ENCODE assay signal across 23 cellular contexts in the genomic region with DNA sequence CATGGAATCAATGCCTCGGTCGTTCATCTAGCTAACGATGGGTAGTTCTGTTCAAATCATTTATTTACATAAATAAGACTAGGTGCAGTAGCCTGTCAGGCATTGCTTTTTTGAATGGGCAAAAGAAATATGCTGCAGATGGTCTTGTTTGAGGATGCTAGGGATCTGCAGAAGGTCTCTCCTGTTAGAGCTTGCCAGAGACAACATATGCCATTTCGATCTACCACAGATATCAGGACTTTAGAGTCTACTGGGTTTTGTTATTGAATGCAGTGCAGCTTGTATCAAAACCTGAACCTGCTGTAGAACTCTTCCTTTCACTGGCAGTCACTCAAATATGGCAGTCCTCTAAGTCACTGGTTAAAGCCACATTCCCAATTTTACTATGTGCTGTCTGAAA.
"Had no signal": no experiment of that assay in that cellular context is flagged by ENCODE, and none has a peak within 500 bp of the region (broad histone marks: within the 10 kb centered on the region; RNA-seq: fewer than 3 reads in every experiment).

No MANE protein-coding gene starts in this region.

- DNase-seq: islet precursor cell; left ventricle myocardium inferior; mesendoderm; naive B cell; natural killer cell; nephron progenitor cell; occipital lobe; ovary; posterior cingulate gyrus; retina; right cardiac atrium; sigmoid colon; small intestine; spleen; stimulated activated CD4-positive, alpha-beta T cell treated with anti-CD3 and anti-CD28 coated beads, Interleukin-4, amount 100 ng/mL, for 24 hours; stimulated activated naive CD4-positive, alpha-beta T cell; tibial artery; trophoblast cell; upper lobe of right lung had no signal

- H3K4me1 Mint-ChIP-seq: mesothelial cell of epicardium; naive B cell; natural killer cell; stimulated activated effector memory CD8-positive, alpha-beta T cell treated with anti-CD3 and anti-CD28 coated beads, Interleukin-12 subunit alpha, Interleukin-12 subunit beta, amount 100 ng/mL, for 72 hours had no signal

- H3K36me3 Mint-ChIP-seq: mesothelial cell of epicardium; naive B cell; neural progenitor cell; stimulated activated effector memory CD8-positive, alpha-beta T cell treated with anti-CD3 and anti-CD28 coated beads, Interleukin-12 subunit alpha, Interleukin-12 subunit beta, amount 100 ng/mL, for 72 hours had no signal

- H3K9me3 Mint-ChIP-seq: mesothelial cell of epicardium, nephron progenitor cell had no signal

- H3K4me3 Mint-ChIP-seq: mesothelial cell of epicardium; naive B cell; natural killer cell; nephron progenitor cell; neural progenitor cell; stimulated activated effector memory CD8-positive, alpha-beta T cell treated with anti-CD3 and anti-CD28 coated beads, Interleukin-12 subunit alpha, Interleukin-12 subunit beta, amount 100 ng/mL, for 72 hours; stimulated activated naive CD8-positive, alpha-beta T cell treated with anti-CD3 and anti-CD28 coated beads, Interleukin-15, Interleukin-2, amounts not matched to agents 100 ng/mL and 50 ng/mL, for 24 hours had no signal

- H3K27ac Mint-ChIP-seq: mesothelial cell of epicardium; naive B cell; natural killer cell; nephron progenitor cell; neural progenitor cell; stimulated activated effector memory CD8-positive, alpha-beta T cell treated with anti-CD3 and anti-CD28 coated beads, Interleukin-12 subunit alpha, Interleukin-12 subunit beta, amount 100 ng/mL, for 72 hours; stimulated activated naive CD8-positive, alpha-beta T cell treated with anti-CD3 and anti-CD28 coated beads, Interleukin-15, Interleukin-2, amounts not matched to agents 100 ng/mL and 50 ng/mL, for 24 hours had no signal

- H3K27me3 Mint-ChIP-seq: naive B cell; stimulated activated naive CD8-positive, alpha-beta T cell treated with anti-CD3 and anti-CD28 coated beads, Interleukin-15, Interleukin-2, amounts not matched to agents 100 ng/mL and 50 ng/mL, for 24 hours had no signal

- ATAC-seq: natural killer cell; right cardiac atrium; stimulated activated effector memory CD8-positive, alpha-beta T cell treated with anti-CD3 and anti-CD28 coated beads, Interleukin-12 subunit alpha, Interleukin-12 subunit beta, amount 100 ng/mL, for 72 hours; upper lobe of right lung had no signal
